ENCODE assay signal across 22 cellular contexts in the genomic region with DNA sequence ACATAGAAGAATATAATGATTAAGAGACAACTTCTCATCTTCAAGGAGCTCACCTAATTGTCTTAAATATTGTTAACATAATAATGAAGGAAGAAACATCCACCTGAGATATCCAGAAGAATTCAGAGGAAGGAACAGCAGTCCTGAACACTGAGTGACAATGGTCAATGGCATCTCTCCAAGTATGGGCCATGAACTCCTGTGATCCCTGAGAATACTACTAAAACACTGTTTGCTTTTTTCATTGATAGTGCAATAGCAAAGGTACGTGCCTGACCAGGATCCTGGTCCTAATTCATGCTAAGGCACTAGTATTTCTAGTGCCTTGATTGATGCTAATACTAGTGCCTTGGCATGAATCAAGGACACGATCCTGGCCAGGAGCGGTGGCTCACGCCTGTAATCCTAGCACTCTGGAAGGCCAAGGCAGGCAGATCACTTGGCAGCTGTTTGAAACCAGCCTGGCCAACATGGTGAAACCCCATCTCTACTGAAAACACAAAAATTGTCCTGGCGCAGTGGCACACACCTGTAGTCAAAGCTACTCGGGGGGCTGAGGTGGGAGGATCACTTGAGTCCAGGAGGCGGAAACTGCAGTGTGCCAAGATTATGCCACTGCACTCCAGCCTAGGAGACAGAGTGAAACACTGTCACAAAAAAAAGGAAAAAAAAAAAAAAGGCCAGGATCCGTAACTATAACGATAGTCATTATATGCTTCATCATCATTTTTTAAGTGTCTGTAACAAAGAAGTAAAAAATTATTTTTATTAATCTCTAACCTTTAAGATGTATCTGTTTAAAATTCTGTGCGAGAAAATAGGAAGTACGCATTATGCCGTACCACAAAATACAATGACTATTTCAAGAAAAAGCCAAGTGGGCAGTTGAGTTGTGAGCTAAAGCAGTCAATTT. TPM values are rescaled to one million over a fixed set of nuclear protein-coding genes. Genes with fewer than 3 reads are reported as not detected.
DNase-seq lines count a peak whose midpoint lies in the region; ATAC-seq, FAIRE-seq and TF ChIP-seq lines count a peak whose summit lies in the region.
"Had no signal": no experiment of that assay in that cellular context is flagged by ENCODE, and none has a peak within 500 bp of the region (broad histone marks: within the 10 kb centered on the region; RNA-seq: fewer than 3 reads in every experiment).

No MANE protein-coding gene starts in this region.

- no peaks in the 10 kb centered on the region for H3K9me1 ChIP-seq in K562 (ENCODE audit: control insufficient read depth, insufficient read depth, low read length)

- DNase-seq in cardiac muscle cell (ENCODE audit: low read depth in 1 of 2, low spot score in 1 of 2) (no peak), left ventricle myocardium inferior (no peak), K562 (ENCODE audit: extremely low read depth in 1 of 4, low spot score in 3 of 4) (no peak), right lobe of liver (peak in 1 of 3 donors; percentile 61), NCI-H1105 (lab: John Stamatoyannopoulos, UW) (no peak), CD1c-positive myeloid dendritic cell (ENCODE audit: extremely low spot score) (no peak), KG1 (lab: John Stamatoyannopoulos, UW) (no peak)
- DNase-seq: activated CD8-positive, alpha-beta T cell treated with anti-CD3 and anti-CD28 coated beads for 36 hours; activated naive CD4-positive, alpha-beta T cell treated with anti-CD3 and anti-CD28 coated beads, Interleukin-2, amount 50 U/mL, for 16 hours; activated T-cell treated with anti-CD3 and anti-CD28 coated beads, Interleukin-2, amount 50 U/mL, for 1 hour; DMS53; H9; NCI-H187; NCI-H226; retina; stimulated activated CD4-positive, alpha-beta T cell treated with anti-CD3 and anti-CD28 coated beads, Interleukin-15, amount 100 ng/mL, for 24 hours had no signal

- intact Hi-C loops in left ventricle myocardium inferior (cut with micrococcal nuclease) (loop anchor here (10.0 kb wide), 1 partner anchor 185 kb away; no protein-coding TSS in a partner anchor), K562 (cut with micrococcal nuclease) (loop anchor here (5.0 kb wide), 2 partner anchors 357 to 417 kb away; no protein-coding TSS in a partner anchor), right lobe of liver (cut with DNase I) (no loop called here)

- H3K4me3 ChIP-seq in cardiac muscle cell, result no peak overlapping the region
- no peak overlapping the region for H3K4me3 ChIP-seq in left ventricle myocardium inferior
- no peak overlapping the region for H3K4me3 ChIP-seq in K562
- H3K4me3 ChIP-seq in right lobe of liver, result no peak overlapping the region
- H3K4me3 ChIP-seq: ascending aorta had no signal

- H3K4me1 ChIP-seq in cardiac muscle cell (ENCODE audit: low read depth) (no peaks in the 10 kb centered on the region), left ventricle myocardium inferior (peaks cover 16% of the 10 kb centered on the region), K562 (replicated peaks in 1 of 2; ENCODE audit: control insufficient read depth in 2 of 2, insufficient read depth in 2 of 2, low read length in 2 of 2) (peaks cover 0 to 4% of the 10 kb centered on the region in 2 experiments; a peak in 2 of 5 replicates), right lobe of liver (peaks cover 0 to 11% (median 0%) of the 10 kb centered on the region in 4 donors)
- H3K4me1 ChIP-seq: ascending aorta had no signal

- no peak for TF ChIP-seq EP300 in K562 (IDR thresholded peaks at IDR 0.05; ENCODE audit: low read length)

- FAIRE-seq in K562 (lab: Jason Lieb, UNC), result no peak
- FAIRE-seq: colon, GM12891 had no signal

- no peaks in the 10 kb centered on the region for H3K27me3 ChIP-seq in cardiac muscle cell
- no peaks in the 10 kb centered on the region for H3K27me3 ChIP-seq in left ventricle myocardium inferior (ENCODE audit: low read depth)
- H3K27me3 ChIP-seq in K562 (ENCODE audit: control insufficient read depth in 2 of 2, insufficient read depth in 2 of 2, low read length in 2 of 2), result no peaks in the 10 kb centered on the region
- no peaks in the 10 kb centered on the region for H3K27me3 ChIP-seq in right lobe of liver
- H3K27me3 ChIP-seq: ascending aorta had no signal

- POLR2A ChIA-PET in K562 (lab: Yijun Ruan, JAX), result interaction anchor here (0.6 to 1.6 kb wide), 6 partner anchors 10 to 229 kb away, joined by 3 to 5 read pairs (median 3); no protein-coding TSS in a partner anchor

- ATAC-seq in K562, result peak; percentile 19; the same call in 1 of the 3 replicates
- peak; percentile 94 to 97 (median 96) for ATAC-seq in right lobe of liver
- ATAC-seq in GM19395 (IDR thresholded peaks at IDR 0.05; ENCODE audit: unreplicated experiment), result no peak
- ATAC-seq: activated CD8-positive, alpha-beta T cell treated with anti-CD3 and anti-CD28 coated beads for 36 hours; SK-N-SH treated with all-trans-retinoic acid at 6 μM for 48 hours had no signal

- no peak overlapping the region for H2AFZ ChIP-seq in K562 (ENCODE audit: low read depth, low read length)

- H3K27ac ChIP-seq in cardiac muscle cell (peak overlapping the region; percentile 17), left ventricle myocardium inferior (replicated peaks) (no peak overlapping the region), K562 (ENCODE audit: extremely low read depth, low read depth, low read length) (no peak overlapping the region), right lobe of liver (no peak overlapping the region)
- H3K27ac ChIP-seq: ascending aorta, C4-2B had no signal

- H3K4me2 ChIP-seq in K562 (ENCODE audit: insufficient read depth, low read length), result no peak overlapping the region

- in situ Hi-C loops in K562 (cut with MboI), result no loop called here

- no peak for TF ChIP-seq CTCF in cardiac muscle cell (IDR thresholded peaks at IDR 0.05; ENCODE audit: low read depth, low read length)
- TF ChIP-seq CTCF in left ventricle myocardium inferior (IDR thresholded peaks at IDR 0.05; ENCODE audit: borderline replicate concordance), result no peak
- no peak for TF ChIP-seq CTCF in K562 (IDR thresholded peaks at IDR 0.05 in 2 of 3, conservative IDR thresholded peaks at IDR 0.05 in 1 of 3; ENCODE audit: insufficient read depth in 2 of 3, low read depth in 1 of 3, low read length in 3 of 3)
- TF ChIP-seq CTCF in right lobe of liver (IDR thresholded peaks at IDR 0.05), result no peak

- 93% methylated on average over 12 of the region's 12 CpGs for WGBS in K562 (ENCODE audit: insufficient coverage, low coverage, missing lambda C conversion rate)
- 68% methylated on average over 12 of the region's 12 CpGs for WGBS in right lobe of liver (ENCODE audit: insufficient coverage, low coverage, low lambda C conversion rate, missing lambda C conversion rate)

- H3K9me3 ChIP-seq in cardiac muscle cell (ENCODE audit: low read depth) (no peaks in the 10 kb centered on the region), left ventricle myocardium inferior (replicated peaks) (no peaks in the 10 kb centered on the region), K562 (replicated peaks; ENCODE audit: control insufficient read depth, insufficient read depth, low read depth, low read length) (no peaks in the 10 kb centered on the region), right lobe of liver (no peaks in the 10 kb centered on the region)
- H3K9me3 ChIP-seq: ascending aorta had no signal

- H3K79me2 ChIP-seq in K562 (ENCODE audit: control insufficient read depth, insufficient read depth, low read length), result peaks cover 53% of the 10 kb centered on the region

- H3K36me3 ChIP-seq in cardiac muscle cell (no peaks in the 10 kb centered on the region), left ventricle myocardium inferior (no peaks in the 10 kb centered on the region), K562 (ENCODE audit: control insufficient read depth, insufficient read depth, low read length) (no peaks in the 10 kb centered on the region), right lobe of liver (no peaks in the 10 kb centered on the region)
- H3K36me3 ChIP-seq: ascending aorta had no signal

- H4K20me1 ChIP-seq in K562 (replicated peaks; ENCODE audit: control insufficient read depth, insufficient read depth, low read length), result 0 out of 2 replicates have a peak, but pooled peaks cover 1% of the 10 kb centered on the region

- no TSS peak for BruUV-seq in K562 (replicated peaks; lab: Mats Ljungman, UMichigan)

- TF ChIP-seq RAD21 in K562 (CRISPR knock-in tag; conservative IDR thresholded peaks at IDR 0.05 in 1 of 2, IDR thresholded peaks at IDR 0.05 in 1 of 2), result no peak

- peak overlapping the region in 1 of 2 experiments; percentile 13; a peak in 1 of 4 replicates for H3K9ac ChIP-seq in K562 (ENCODE audit: insufficient read depth in 1 of 2, low read depth in 2 of 2, low read length in 2 of 2)

- CTCF ChIA-PET in K562 (lab: Yijun Ruan, JAX; ENCODE audit: low intra/inter-chr PET ratio), result no interaction called here

- TF ChIP-seq POLR2A in K562 (conservative IDR thresholded peaks at IDR 0.05) (no peak), right lobe of liver (IDR thresholded peaks at IDR 0.05) (no peak)

TF ChIP-seq in K562, 482 proteins besides CTCF, POLR2A, EP300 and RAD21 (continues in another document):
- TF ChIP-seq C11orf30 (IDR thresholded peaks at IDR 0.05; ENCODE audit: low read depth) (peak; percentile 94), ILK (tag; IDR thresholded peaks at IDR 0.05; ENCODE audit: borderline replicate concordance, low read depth) (no peak), MEF2D (tag; conservative IDR thresholded peaks at IDR 0.05; ENCODE audit: low read depth) (no peak)

RNA-seq across cellular contexts. Expression of a gene that starts 49.1 kb away (rescaled TPM):
- total RNA-seq in cardiac muscle cell, result 25.0 and 35.4 TPM in 2 replicates
- 37.1 and 56.1 TPM in 2 replicates for polyA plus RNA-seq in cardiac muscle cell
- total RNA-seq in left ventricle myocardium inferior, result 34.3 TPM
- total RNA-seq in K562 (2011; cell fraction: chromatin; rRNA removed; ENCODE audit: low replicate concordance), result 35.3 and 133 TPM in 2 replicates
- 16.7 and 26.2 TPM in 2 replicates for total RNA-seq in K562 (2011; cell fraction: nucleolus; rRNA removed)
- total RNA-seq in K562 (2011; cell fraction: nucleoplasm; rRNA removed), result 38.6 and 52.0 TPM in 2 replicates
- total RNA-seq in K562 (2014; rRNA removed), result 25.3 and 28.2 TPM in 2 replicates
- total RNA-seq in K562 (2014; rRNA removed; fragmentation: Illumina TruSeq; extraction: Trizol), result 38.8 and 43.1 TPM in 2 replicates
- 39.4 and 41.1 TPM in 2 replicates for total RNA-seq in K562 (2015; rRNA removed; fragmentation: Illumina TruSeq; extraction: Trizol)
- total RNA-seq in K562 (2021), result 38.8 and 44.7 TPM in 2 replicates
- 15.7 and 21.5 TPM in 2 replicates for polyA plus RNA-seq in K562 (2011; rRNA removed)
- polyA plus RNA-seq in K562 (2011; cell fraction: cytosol; rRNA removed), result 7.1 and 10.4 TPM in 2 replicates
- 17.2 and 19.5 TPM in 2 replicates for polyA plus RNA-seq in K562 (2011; cell fraction: nucleus; rRNA removed)
- polyA plus RNA-seq in K562 (2012), result 29.8 and 31.3 TPM in 2 replicates
- polyA plus RNA-seq in K562 (2014; fragmentation: Illumina TruSeq; extraction: Trizol), result 33.6 and 36.3 TPM in 2 replicates
- polyA plus RNA-seq in K562 (2014; fragmentation: Nextera tagmentation; extraction: Ambion mirVana), result 10 to 100 TPM; 27.3 to 33.3 TPM
- 18.6 and 26.4 TPM in 2 replicates for polyA plus RNA-seq in K562 (2014; rRNA removed)
- 32.2 and 34.9 TPM in 2 replicates for polyA minus RNA-seq in K562 (2011; rRNA and poly(A)+ RNA removed)
- polyA minus RNA-seq in K562 (2011; cell fraction: cytosol; rRNA and poly(A)+ RNA removed), result 12.4 and 18.3 TPM in 2 replicates
- polyA minus RNA-seq in K562 (2011; cell fraction: nucleus; rRNA and poly(A)+ RNA removed), result 21.5 and 27.9 TPM in 2 replicates
- total RNA-seq in right lobe of liver, result 10 to 100 TPM; 15.5 to 21.1 (median 18.2) TPM

Comparison
In these comparisons a context has a peak if more than half of its experiments do, and no peak if none do; other contexts are left out.
1. intact Hi-C loops: an anchor here in left ventricle myocardium inferior (10.0 kb wide) and K562 (5.0 kb wide); none called in right lobe of liver.